In genomic region chr1:37553927-37554808, GRCh38 we compare ENCODE assay signal across 1 cellular context.
TF ChIP-seq lines count a peak whose summit lies in the region.

Gene SNIP1, minus strand, starts transcription at chr1:37554293. Its CDS starts 64 bp downstream, at chr1:37554229.

TF ChIP-seq in H1, 55 proteins besides CTCF, POLR2A, EP300 and RAD21:
- TF ChIP-seq YY1 (IDR thresholded peaks at IDR 0.05; ENCODE audit: low read depth, low read length): no peak
- TF ChIP-seq RNF2 (IDR thresholded peaks at IDR 0.05; ENCODE audit: borderline replicate concordance, low read depth, low read length, missing control alignments, poor library complexity, severe bottlenecking): no peak
- no peak for TF ChIP-seq POU5F1 (IDR thresholded peaks at IDR 0.05; ENCODE audit: low read depth, low read length)
- TF ChIP-seq CHD1 (IDR thresholded peaks at IDR 0.05; ENCODE audit: low read depth, low read length): no peak
- peak; percentile 69 for TF ChIP-seq TBP (IDR thresholded peaks at IDR 0.05; ENCODE audit: low read depth, low read length)
- TF ChIP-seq CBX8 (IDR thresholded peaks at IDR 0.05; ENCODE audit: borderline replicate concordance, low read depth, low read length): no peak
- no peak for TF ChIP-seq BRCA1 (IDR thresholded peaks at IDR 0.05; ENCODE audit: low read depth, low read length)
- TF ChIP-seq KDM4A (IDR thresholded peaks at IDR 0.05; ENCODE audit: low read depth, low read length, severe bottlenecking): peak; percentile 83
- TF ChIP-seq, protein P1, sequence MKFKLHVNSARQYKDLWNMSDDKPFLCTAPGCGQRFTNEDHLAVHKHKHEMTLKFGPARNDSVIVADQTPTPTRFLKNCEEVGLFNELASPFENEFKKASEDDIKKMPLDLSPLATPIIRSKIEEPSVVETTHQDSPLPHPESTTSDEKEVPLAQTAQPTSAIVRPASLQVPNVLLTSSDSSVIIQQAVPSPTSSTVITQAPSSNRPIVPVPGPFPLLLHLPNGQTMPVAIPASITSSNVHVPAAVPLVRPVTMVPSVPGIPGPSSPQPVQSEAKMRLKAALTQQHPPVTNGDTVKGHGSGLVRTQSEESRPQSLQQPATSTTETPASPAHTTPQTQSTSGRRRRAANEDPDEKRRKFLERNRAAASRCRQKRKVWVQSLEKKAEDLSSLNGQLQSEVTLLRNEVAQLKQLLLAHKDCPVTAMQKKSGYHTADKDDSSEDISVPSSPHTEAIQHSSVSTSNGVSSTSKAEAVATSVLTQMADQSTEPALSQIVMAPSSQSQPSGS (IDR thresholded peaks at IDR 0.05; ENCODE audit: low read length): no peak
- TF ChIP-seq CHD2 (IDR thresholded peaks at IDR 0.05; ENCODE audit: low read length): no peak
- no peak for TF ChIP-seq GTF2F1 (IDR thresholded peaks at IDR 0.05; ENCODE audit: borderline replicate concordance, low read depth, low read length)
- no peak for TF ChIP-seq HDAC6 (IDR thresholded peaks at IDR 0.05; ENCODE audit: low read depth, low read length)
- TF ChIP-seq MAFK (IDR thresholded peaks at IDR 0.05; ENCODE audit: low read depth, low read length): no peak
- no peak for TF ChIP-seq EZH2 (IDR thresholded peaks at IDR 0.05; ENCODE audit: low read depth, low read length, severe bottlenecking)
- TF ChIP-seq RBBP5 (IDR thresholded peaks at IDR 0.05; ENCODE audit: borderline replicate concordance, low read depth, low read length): peak; percentile 60
- TF ChIP-seq JUND (IDR thresholded peaks at IDR 0.05; ENCODE audit: low read length): no peak
- 0 out of 4 replicates have a peak, but pooled peaks of 1 of the 2 experiments have one; percentile 67 for TF ChIP-seq HDAC2 (IDR thresholded peaks at IDR 0.05; ENCODE audit: borderline replicate concordance in 1 of 2, low read depth in 2 of 2, low read length in 2 of 2)
- TF ChIP-seq, protein P2, sequence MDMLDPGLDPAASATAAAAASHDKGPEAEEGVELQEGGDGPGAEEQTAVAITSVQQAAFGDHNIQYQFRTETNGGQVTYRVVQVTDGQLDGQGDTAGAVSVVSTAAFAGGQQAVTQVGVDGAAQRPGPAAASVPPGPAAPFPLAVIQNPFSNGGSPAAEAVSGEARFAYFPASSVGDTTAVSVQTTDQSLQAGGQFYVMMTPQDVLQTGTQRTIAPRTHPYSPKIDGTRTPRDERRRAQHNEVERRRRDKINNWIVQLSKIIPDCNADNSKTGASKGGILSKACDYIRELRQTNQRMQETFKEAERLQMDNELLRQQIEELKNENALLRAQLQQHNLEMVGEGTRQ (IDR thresholded peaks at IDR 0.05; ENCODE audit: low read length): peak; percentile 84
- TF ChIP-seq, protein P3, sequence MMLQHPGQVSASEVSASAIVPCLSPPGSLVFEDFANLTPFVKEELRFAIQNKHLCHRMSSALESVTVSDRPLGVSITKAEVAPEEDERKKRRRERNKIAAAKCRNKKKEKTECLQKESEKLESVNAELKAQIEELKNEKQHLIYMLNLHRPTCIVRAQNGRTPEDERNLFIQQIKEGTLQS (IDR thresholded peaks at IDR 0.05; ENCODE audit: insufficient read depth, low read depth, low read length): peak; percentile 60; the same call in 1 of the 2 replicates
- peak; percentile 78 for TF ChIP-seq POLR2AphosphoS5 (IDR thresholded peaks at IDR 0.05; ENCODE audit: low read depth, low read length)
- TF ChIP-seq ASH2L (IDR thresholded peaks at IDR 0.05; ENCODE audit: low read length): peak; percentile 69
- TF ChIP-seq NRF1 (IDR thresholded peaks at IDR 0.05; ENCODE audit: low read depth, low read length): no peak
- peak; percentile 93 for TF ChIP-seq PHF8 (conservative IDR thresholded peaks at IDR 0.05; ENCODE audit: low read depth, low read length)
- TF ChIP-seq KDM1A (IDR thresholded peaks at IDR 0.05; ENCODE audit: borderline replicate concordance, low read length): peak; percentile 78; the same call in 1 of the 2 replicates
- TF ChIP-seq GABPA (IDR thresholded peaks at IDR 0.05; ENCODE audit: borderline replicate concordance, insufficient read depth, low read length): peak; percentile 90
- 0 out of 2 replicates have a peak, but pooled peaks have one; percentile 17 for TF ChIP-seq SIX5 (IDR thresholded peaks at IDR 0.05; ENCODE audit: low read depth, low read length)
- peak; percentile 54; the same call in 1 of the 2 replicates for TF ChIP-seq SP4 (IDR thresholded peaks at IDR 0.05; ENCODE audit: low read length)
- TF ChIP-seq SRF (IDR thresholded peaks at IDR 0.05; ENCODE audit: low read depth, low read length): no peak
- TF ChIP-seq, protein P4, sequence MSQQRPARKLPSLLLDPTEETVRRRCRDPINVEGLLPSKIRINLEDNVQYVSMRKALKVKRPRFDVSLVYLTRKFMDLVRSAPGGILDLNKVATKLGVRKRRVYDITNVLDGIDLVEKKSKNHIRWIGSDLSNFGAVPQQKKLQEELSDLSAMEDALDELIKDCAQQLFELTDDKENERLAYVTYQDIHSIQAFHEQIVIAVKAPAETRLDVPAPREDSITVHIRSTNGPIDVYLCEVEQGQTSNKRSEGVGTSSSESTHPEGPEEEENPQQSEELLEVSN (IDR thresholded peaks at IDR 0.05): peak; percentile 80
- TF ChIP-seq CREB1 (IDR thresholded peaks at IDR 0.05): peak; percentile 73
- TF ChIP-seq, protein P5, sequence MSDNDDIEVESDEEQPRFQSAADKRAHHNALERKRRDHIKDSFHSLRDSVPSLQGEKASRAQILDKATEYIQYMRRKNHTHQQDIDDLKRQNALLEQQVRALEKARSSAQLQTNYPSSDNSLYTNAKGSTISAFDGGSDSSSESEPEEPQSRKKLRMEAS (IDR thresholded peaks at IDR 0.05): peak; percentile 49; the same call in 1 of the 2 replicates
- TF ChIP-seq TAF1 (IDR thresholded peaks at IDR 0.05; ENCODE audit: low read depth, low read length): peak; percentile 88
- no peak for TF ChIP-seq BCL11A (IDR thresholded peaks at IDR 0.05; ENCODE audit: low read depth in 2 of 2, low read length in 2 of 2)
- TF ChIP-seq RXRA (IDR thresholded peaks at IDR 0.05; ENCODE audit: insufficient read depth, low read depth, low read length): no peak
- TF ChIP-seq CHD7 (IDR thresholded peaks at IDR 0.05; ENCODE audit: insufficient replicate concordance, low read length): no peak
- TF ChIP-seq KDM5A (IDR thresholded peaks at IDR 0.05; ENCODE audit: low read length): peak; percentile 75; the same call in 1 of the 2 replicates
- TF ChIP-seq TAF7 (optimal IDR thresholded peaks at IDR 0.05; ENCODE audit: borderline replicate concordance, low read depth, low read length): peak; percentile 69
- TF ChIP-seq CBX5 (IDR thresholded peaks at IDR 0.05; ENCODE audit: low read depth, low read length): no peak
